1 cellular context compared by ENCODE assay signal in the genomic region with DNA sequence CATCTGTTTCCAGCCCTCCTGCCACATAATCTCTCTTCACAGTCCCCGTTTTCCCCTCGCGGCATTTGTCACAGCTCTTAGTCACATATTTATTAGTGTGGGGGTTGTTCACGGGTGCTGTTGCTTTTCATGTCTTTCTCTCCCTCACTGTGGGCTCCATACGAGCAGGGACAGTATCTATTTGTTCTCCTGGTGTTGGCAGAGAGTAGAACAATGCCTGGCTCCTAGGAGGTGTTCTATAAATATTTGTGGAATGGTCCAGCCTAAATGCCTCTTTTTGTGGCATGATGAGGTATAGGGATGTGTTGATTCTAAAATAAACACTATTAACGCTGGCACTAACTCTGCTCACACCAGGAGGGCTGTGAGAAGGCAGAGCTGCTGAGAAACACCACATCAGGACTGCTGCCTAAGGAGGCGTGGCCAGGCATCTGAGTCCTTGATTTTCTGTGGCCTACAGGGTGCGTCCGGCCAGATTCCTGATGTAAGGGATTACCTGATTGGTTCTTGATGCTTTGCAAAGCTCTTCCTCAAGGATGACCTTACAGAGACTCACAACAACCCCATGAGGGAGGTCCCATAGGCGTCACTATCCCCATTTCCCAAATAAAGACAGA.
A peak's percentile ranks its signal among the peaks of the same experiment; 100 is the strongest.
TF ChIP-seq lines count a peak whose summit lies in the region.

No MANE protein-coding gene starts in this region.

TF ChIP-seq in HEK293, 187 proteins besides CTCF, POLR2A, EP300 and RAD21 (continued from another document):
- TF ChIP-seq, protein P1, sequence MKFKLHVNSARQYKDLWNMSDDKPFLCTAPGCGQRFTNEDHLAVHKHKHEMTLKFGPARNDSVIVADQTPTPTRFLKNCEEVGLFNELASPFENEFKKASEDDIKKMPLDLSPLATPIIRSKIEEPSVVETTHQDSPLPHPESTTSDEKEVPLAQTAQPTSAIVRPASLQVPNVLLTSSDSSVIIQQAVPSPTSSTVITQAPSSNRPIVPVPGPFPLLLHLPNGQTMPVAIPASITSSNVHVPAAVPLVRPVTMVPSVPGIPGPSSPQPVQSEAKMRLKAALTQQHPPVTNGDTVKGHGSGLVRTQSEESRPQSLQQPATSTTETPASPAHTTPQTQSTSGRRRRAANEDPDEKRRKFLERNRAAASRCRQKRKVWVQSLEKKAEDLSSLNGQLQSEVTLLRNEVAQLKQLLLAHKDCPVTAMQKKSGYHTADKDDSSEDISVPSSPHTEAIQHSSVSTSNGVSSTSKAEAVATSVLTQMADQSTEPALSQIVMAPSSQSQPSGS (tag by site-specific recombination; IDR thresholded peaks at IDR 0.05; ENCODE audit: low read depth) = peak; percentile 33; the same call in 1 of the 2 replicates
- TF ChIP-seq ZNF19 (tag by site-specific recombination; IDR thresholded peaks at IDR 0.05; ENCODE audit: low read depth) = no peak
- TF ChIP-seq ZNF335 (tag by site-specific recombination; conservative IDR thresholded peaks at IDR 0.05) = peak; percentile 92
- TF ChIP-seq TRIM28 (IDR thresholded peaks at IDR 0.05; ENCODE audit: borderline replicate concordance, low read length) = peak; percentile 91
- no peak for TF ChIP-seq ZNF174 (tag by site-specific recombination; IDR thresholded peaks at IDR 0.05)
- peak; percentile 91 for TF ChIP-seq FEZF1 (tag by site-specific recombination; IDR thresholded peaks at IDR 0.05)
- TF ChIP-seq ZEB2 (tag by site-specific recombination; IDR thresholded peaks at IDR 0.05) = 0 out of 2 replicates have a peak, but pooled peaks have one; percentile 9
- TF ChIP-seq ZBTB17 (tag by site-specific recombination; IDR thresholded peaks at IDR 0.05) = peak; percentile 92
- TF ChIP-seq, protein P2, sequence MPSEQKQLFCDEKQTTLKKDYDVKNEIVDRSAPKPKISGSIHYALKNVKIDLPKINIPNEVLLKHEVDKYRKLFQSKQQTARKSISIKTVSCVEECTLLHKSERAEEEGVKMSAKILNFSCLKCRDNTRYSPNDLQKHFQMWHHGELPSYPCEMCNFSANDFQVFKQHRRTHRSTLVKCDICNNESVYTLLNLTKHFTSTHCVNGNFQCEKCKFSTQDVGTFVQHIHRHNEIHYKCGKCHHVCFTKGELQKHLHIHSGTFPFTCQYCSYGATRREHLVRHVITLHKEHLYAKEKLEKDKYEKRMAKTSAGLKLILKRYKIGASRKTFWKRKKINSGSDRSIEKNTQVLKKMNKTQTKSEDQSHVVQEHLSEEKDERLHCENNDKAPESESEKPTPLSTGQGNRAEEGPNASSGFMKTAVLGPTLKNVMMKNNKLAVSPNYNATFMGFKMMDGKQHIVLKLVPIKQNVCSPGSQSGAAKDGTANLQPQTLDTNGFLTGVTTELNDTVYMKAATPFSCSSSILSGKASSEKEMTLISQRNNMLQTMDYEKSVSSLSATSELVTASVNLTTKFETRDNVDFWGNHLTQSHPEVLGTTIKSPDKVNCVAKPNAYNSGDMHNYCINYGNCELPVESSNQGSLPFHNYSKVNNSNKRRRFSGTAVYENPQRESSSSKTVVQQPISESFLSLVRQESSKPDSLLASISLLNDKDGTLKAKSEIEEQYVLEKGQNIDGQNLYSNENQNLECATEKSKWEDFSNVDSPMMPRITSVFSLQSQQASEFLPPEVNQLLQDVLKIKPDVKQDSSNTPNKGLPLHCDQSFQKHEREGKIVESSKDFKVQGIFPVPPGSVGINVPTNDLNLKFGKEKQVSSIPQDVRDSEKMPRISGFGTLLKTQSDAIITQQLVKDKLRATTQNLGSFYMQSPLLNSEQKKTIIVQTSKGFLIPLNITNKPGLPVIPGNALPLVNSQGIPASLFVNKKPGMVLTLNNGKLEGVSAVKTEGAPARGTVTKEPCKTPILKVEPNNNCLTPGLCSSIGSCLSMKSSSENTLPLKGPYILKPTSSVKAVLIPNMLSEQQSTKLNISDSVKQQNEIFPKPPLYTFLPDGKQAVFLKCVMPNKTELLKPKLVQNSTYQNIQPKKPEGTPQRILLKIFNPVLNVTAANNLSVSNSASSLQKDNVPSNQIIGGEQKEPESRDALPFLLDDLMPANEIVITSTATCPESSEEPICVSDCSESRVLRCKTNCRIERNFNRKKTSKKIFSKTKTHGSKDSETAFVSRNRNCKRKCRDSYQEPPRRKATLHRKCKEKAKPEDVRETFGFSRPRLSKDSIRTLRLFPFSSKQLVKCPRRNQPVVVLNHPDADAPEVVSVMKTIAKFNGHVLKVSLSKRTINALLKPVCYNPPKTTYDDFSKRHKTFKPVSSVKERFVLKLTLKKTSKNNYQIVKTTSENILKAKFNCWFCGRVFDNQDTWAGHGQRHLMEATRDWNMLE (tag by site-specific recombination; conservative IDR thresholded peaks at IDR 0.05; ENCODE audit: low read depth) = peak; percentile 41; the same call in 1 of the 2 replicates
- TF ChIP-seq ZNF391 (tag by site-specific recombination; IDR thresholded peaks at IDR 0.05; ENCODE audit: borderline replicate concordance, low read depth) = no peak
- no peak for TF ChIP-seq HOXD13 (CRISPR knock-in tag; IDR thresholded peaks at IDR 0.05; ENCODE audit: borderline replicate concordance)
- TF ChIP-seq ZNF24 (tag by site-specific recombination; IDR thresholded peaks at IDR 0.05) = peak; percentile 36; the same call in 1 of the 2 replicates
- no peak for TF ChIP-seq ZNF558 (tag by site-specific recombination; IDR thresholded peaks at IDR 0.05)
- TF ChIP-seq MZF1 (tag by site-specific recombination; IDR thresholded peaks at IDR 0.05; ENCODE audit: borderline replicate concordance) = peak; percentile 35; the same call in 1 of the 2 replicates
- peak; percentile 61 for TF ChIP-seq ZNF350 (tag by site-specific recombination; IDR thresholded peaks at IDR 0.05)
- peak; percentile 45; the same call in 1 of the 2 replicates for TF ChIP-seq SP7 (tag by site-specific recombination; IDR thresholded peaks at IDR 0.05)
- peak; percentile 90 for TF ChIP-seq SCRT2 (tag by site-specific recombination; IDR thresholded peaks at IDR 0.05)
- TF ChIP-seq, protein P3, sequence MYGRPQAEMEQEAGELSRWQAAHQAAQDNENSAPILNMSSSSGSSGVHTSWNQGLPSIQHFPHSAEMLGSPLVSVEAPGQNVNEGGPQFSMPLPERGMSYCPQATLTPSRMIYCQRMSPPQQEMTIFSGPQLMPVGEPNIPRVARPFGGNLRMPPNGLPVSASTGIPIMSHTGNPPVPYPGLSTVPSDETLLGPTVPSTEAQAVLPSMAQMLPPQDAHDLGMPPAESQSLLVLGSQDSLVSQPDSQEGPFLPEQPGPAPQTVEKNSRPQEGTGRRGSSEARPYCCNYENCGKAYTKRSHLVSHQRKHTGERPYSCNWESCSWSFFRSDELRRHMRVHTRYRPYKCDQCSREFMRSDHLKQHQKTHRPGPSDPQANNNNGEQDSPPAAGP (tag by site-specific recombination; IDR thresholded peaks at IDR 0.05) = 0 out of 2 replicates have a peak, but pooled peaks have one; percentile 41
- TF ChIP-seq, protein P4, sequence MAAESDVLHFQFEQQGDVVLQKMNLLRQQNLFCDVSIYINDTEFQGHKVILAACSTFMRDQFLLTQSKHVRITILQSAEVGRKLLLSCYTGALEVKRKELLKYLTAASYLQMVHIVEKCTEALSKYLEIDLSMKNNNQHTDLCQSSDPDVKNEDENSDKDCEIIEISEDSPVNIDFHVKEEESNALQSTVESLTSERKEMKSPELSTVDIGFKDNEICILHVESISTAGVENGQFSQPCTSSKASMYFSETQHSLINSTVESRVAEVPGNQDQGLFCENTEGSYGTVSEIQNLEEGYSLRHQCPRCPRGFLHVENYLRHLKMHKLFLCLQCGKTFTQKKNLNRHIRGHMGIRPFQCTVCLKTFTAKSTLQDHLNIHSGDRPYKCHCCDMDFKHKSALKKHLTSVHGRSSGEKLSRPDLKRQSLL (tag by site-specific recombination; IDR thresholded peaks at IDR 0.05) = no peak
- TF ChIP-seq ZNF544 (tag by site-specific recombination; IDR thresholded peaks at IDR 0.05) = no peak
- TF ChIP-seq, protein P5, sequence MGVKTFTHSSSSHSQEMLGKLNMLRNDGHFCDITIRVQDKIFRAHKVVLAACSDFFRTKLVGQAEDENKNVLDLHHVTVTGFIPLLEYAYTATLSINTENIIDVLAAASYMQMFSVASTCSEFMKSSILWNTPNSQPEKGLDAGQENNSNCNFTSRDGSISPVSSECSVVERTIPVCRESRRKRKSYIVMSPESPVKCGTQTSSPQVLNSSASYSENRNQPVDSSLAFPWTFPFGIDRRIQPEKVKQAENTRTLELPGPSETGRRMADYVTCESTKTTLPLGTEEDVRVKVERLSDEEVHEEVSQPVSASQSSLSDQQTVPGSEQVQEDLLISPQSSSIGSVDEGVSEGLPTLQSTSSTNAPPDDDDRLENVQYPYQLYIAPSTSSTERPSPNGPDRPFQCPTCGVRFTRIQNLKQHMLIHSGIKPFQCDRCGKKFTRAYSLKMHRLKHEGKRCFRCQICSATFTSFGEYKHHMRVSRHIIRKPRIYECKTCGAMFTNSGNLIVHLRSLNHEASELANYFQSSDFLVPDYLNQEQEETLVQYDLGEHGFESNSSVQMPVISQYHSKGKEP (tag by site-specific recombination; IDR thresholded peaks at IDR 0.05) = peak; percentile 39; the same call in 1 of the 2 replicates
- no peak for TF ChIP-seq ZNF473 (tag by site-specific recombination; IDR thresholded peaks at IDR 0.05)
- TF ChIP-seq SP2 (tag by site-specific recombination; IDR thresholded peaks at IDR 0.05) = peak; percentile 61
- TF ChIP-seq SETDB1 (IDR thresholded peaks at IDR 0.05; ENCODE audit: insufficient read length, low read length) = no peak
- TF ChIP-seq, protein P6, sequence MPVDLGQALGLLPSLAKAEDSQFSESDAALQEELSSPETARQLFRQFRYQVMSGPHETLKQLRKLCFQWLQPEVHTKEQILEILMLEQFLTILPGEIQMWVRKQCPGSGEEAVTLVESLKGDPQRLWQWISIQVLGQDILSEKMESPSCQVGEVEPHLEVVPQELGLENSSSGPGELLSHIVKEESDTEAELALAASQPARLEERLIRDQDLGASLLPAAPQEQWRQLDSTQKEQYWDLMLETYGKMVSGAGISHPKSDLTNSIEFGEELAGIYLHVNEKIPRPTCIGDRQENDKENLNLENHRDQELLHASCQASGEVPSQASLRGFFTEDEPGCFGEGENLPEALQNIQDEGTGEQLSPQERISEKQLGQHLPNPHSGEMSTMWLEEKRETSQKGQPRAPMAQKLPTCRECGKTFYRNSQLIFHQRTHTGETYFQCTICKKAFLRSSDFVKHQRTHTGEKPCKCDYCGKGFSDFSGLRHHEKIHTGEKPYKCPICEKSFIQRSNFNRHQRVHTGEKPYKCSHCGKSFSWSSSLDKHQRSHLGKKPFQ (tag by site-specific recombination; IDR thresholded peaks at IDR 0.05) = 0 out of 2 replicates have a peak, but pooled peaks have one; percentile 55
- TF ChIP-seq ZIC2 (tag by site-specific recombination; IDR thresholded peaks at IDR 0.05) = peak; percentile 97
- no peak for TF ChIP-seq ZNF157 (tag by site-specific recombination; IDR thresholded peaks at IDR 0.05)
- TF ChIP-seq ZNF561 (tag by site-specific recombination; IDR thresholded peaks at IDR 0.05; ENCODE audit: borderline replicate concordance) = peak; percentile 77; the same call in 1 of the 2 replicates
- TF ChIP-seq YY2 (tag by site-specific recombination; IDR thresholded peaks at IDR 0.05) = no peak
- no peak for TF ChIP-seq ZNF132 (tag by site-specific recombination; IDR thresholded peaks at IDR 0.05; ENCODE audit: borderline replicate concordance)
- peak; percentile 46; the same call in 1 of the 2 replicates for TF ChIP-seq ZFP69B (tag by site-specific recombination; IDR thresholded peaks at IDR 0.05)
- TF ChIP-seq, protein P7, sequence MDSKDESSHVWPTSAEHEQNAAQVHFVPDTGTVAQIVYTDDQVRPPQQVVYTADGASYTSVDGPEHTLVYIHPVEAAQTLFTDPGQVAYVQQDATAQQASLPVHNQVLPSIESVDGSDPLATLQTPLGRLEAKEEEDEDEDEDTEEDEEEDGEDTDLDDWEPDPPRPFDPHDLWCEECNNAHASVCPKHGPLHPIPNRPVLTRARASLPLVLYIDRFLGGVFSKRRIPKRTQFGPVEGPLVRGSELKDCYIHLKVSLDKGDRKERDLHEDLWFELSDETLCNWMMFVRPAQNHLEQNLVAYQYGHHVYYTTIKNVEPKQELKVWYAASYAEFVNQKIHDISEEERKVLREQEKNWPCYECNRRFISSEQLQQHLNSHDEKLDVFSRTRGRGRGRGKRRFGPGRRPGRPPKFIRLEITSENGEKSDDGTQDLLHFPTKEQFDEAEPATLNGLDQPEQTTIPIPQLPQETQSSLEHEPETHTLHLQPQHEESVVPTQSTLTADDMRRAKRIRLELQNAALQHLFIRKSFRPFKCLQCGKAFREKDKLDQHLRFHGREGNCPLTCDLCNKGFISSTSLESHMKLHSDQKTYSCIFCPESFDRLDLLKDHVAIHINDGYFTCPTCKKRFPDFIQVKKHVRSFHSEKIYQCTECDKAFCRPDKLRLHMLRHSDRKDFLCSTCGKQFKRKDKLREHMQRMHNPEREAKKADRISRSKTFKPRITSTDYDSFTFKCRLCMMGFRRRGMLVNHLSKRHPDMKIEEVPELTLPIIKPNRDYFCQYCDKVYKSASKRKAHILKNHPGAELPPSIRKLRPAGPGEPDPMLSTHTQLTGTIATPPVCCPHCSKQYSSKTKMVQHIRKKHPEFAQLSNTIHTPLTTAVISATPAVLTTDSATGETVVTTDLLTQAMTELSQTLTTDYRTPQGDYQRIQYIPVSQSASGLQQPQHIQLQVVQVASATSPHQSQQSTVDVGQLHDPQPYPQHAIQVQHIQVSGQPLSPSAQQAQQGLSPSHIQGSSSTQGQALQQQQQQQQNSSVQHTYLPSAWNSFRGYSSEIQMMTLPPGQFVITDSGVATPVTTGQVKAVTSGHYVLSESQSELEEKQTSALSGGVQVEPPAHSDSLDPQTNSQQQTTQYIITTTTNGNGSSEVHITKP (tag by site-specific recombination; IDR thresholded peaks at IDR 0.05) = peak; percentile 83
- peak; percentile 73; the same call in 1 of the 2 replicates for TF ChIP-seq ZNF341 (tag by site-specific recombination; IDR thresholded peaks at IDR 0.05; ENCODE audit: low read depth)
- TF ChIP-seq ZSCAN30 (tag by site-specific recombination; IDR thresholded peaks at IDR 0.05) = peak; percentile 67
- TF ChIP-seq, protein P8, sequence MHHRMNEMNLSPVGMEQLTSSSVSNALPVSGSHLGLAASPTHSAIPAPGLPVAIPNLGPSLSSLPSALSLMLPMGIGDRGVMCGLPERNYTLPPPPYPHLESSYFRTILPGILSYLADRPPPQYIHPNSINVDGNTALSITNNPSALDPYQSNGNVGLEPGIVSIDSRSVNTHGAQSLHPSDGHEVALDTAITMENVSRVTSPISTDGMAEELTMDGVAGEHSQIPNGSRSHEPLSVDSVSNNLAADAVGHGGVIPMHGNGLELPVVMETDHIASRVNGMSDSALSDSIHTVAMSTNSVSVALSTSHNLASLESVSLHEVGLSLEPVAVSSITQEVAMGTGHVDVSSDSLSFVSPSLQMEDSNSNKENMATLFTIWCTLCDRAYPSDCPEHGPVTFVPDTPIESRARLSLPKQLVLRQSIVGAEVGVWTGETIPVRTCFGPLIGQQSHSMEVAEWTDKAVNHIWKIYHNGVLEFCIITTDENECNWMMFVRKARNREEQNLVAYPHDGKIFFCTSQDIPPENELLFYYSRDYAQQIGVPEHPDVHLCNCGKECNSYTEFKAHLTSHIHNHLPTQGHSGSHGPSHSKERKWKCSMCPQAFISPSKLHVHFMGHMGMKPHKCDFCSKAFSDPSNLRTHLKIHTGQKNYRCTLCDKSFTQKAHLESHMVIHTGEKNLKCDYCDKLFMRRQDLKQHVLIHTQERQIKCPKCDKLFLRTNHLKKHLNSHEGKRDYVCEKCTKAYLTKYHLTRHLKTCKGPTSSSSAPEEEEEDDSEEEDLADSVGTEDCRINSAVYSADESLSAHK (tag by site-specific recombination; IDR thresholded peaks at IDR 0.05) = 0 out of 2 replicates have a peak, but pooled peaks have one; percentile 18
- TF ChIP-seq ZNF112 (tag by site-specific recombination; IDR thresholded peaks at IDR 0.05) = no peak
- no peak for TF ChIP-seq ZNF10 (tag by site-specific recombination; IDR thresholded peaks at IDR 0.05)
- peak; percentile 56; the same call in 1 of the 2 replicates for TF ChIP-seq SP3 (tag by site-specific recombination; IDR thresholded peaks at IDR 0.05)
- TF ChIP-seq ZNF660 (tag by site-specific recombination; IDR thresholded peaks at IDR 0.05) = peak; percentile 86
